ENCODE assay signal across 27 cellular contexts in the genomic region with DNA sequence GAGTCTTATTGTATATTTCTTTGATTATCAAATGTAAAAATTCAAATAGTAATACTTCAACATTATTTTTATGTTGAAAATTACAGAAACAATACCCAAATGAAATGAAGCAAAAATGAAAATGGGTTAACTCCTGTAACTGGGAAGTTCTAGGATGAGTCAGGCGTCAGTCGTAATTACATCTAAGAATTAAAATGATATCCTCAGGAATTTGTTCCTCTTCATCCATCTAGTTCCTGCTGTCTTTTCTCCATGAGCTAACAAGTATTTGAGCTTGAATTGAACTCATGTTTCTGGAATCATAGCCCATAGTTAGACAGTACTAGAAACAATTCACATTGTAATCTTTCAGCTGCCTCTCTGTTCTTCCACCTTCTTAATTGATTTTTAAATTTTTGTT.
"Had no signal": no experiment of that assay in that cellular context is flagged by ENCODE, and none has a peak within 500 bp of the region (broad histone marks: within the 10 kb centered on the region; RNA-seq: fewer than 3 reads in every experiment).

No MANE protein-coding gene starts in this region.

- H2AFZ ChIP-seq: parathyroid adenoma had no signal

- H3K4me3 ChIP-seq: ovary, psoas muscle, right lobe of liver, sigmoid colon, stomach, thoracic aorta, thyroid gland, tibial nerve, upper lobe of left lung, vagina had no signal

- FAIRE-seq: small intestine, urothelium cell line had no signal

- H3K27ac ChIP-seq: neutrophil, ovary, parathyroid adenoma, psoas muscle, right lobe of liver, sigmoid colon, stomach, thoracic aorta, thyroid gland, tibial nerve, upper lobe of left lung, vagina had no signal

- ATAC-seq: natural killer cell treated with Interleukin-12 subunit alpha and Interleukin-12 subunit beta and Interleukin-15 and Interleukin-18, amount 100 ng/mL, for 72 hours; psoas muscle; right cardiac atrium; right lobe of liver; stimulated activated effector memory CD8-positive, alpha-beta T cell treated with anti-CD3 and anti-CD28 coated beads, Interleukin-12 subunit alpha, Interleukin-12 subunit beta, amount 100 ng/mL, for 72 hours; stimulated activated naive B cell treated with anti-CD40 and anti-IgM and Interleukin-4, amounts not matched to agents 10 μg/mL and 1 μg/mL and 100 μg/mL, for 72 hours had no signal

- H3K27me3 ChIP-seq: neutrophil, ovary, right lobe of liver, sigmoid colon, stomach, thyroid gland, tibial nerve, upper lobe of left lung, vagina had no signal

- H3K9me3 ChIP-seq: neutrophil, ovary, psoas muscle, right lobe of liver, sigmoid colon, stomach, thoracic aorta, thyroid gland, tibial nerve, upper lobe of left lung, vagina had no signal

- H3K4me1 ChIP-seq: parathyroid adenoma, psoas muscle, right lobe of liver, sigmoid colon, stomach, thyroid gland, tibial nerve, upper lobe of left lung, vagina had no signal

- DNase-seq: nephron progenitor cell; nucleus accumbens; ovary; posterior cingulate gyrus; psoas muscle; right cardiac atrium; right lobe of liver; sigmoid colon; small intestine; stimulated activated CD4-positive, alpha-beta T cell treated with anti-CD3 and anti-CD28 coated beads, Interleukin-15, amount 100 ng/mL, for 24 hours; stimulated activated CD4-positive, alpha-beta T cell treated with anti-CD3 and anti-CD28 coated beads, Interleukin-2, amount 100 ng/mL, for 24 hours; stimulated activated CD4-positive, alpha-beta T cell treated with anti-CD3 and anti-CD28 coated beads, Interleukin-2, amount 100 ng/mL, for 48 hours; stimulated activated CD4-positive, alpha-beta T cell treated with anti-CD3 and anti-CD28 coated beads, Interleukin-4, amount 100 ng/mL, for 24 hours; stimulated activated naive B cell treated with anti-CD40 and anti-IgM and Interleukin-4, amounts not matched to agents 10 μg/mL and 1 μg/mL and 100 μg/mL, for 72 hours; stimulated activated naive CD4-positive, alpha-beta T cell treated with Interleukin-2 at 50 U/mL for 16 hours; stomach; thyroid gland; trophoblast cell; upper lobe of left lung had no signal

- H3K79me2 ChIP-seq: parathyroid adenoma had no signal

- H3K36me3 ChIP-seq: neutrophil, ovary, right lobe of liver, sigmoid colon, stomach, thoracic aorta, thyroid gland, tibial nerve, upper lobe of left lung, vagina had no signal

- H3K9ac ChIP-seq: parathyroid adenoma had no signal
